ENCODE assay signal across 11 cellular contexts in the genomic region with DNA sequence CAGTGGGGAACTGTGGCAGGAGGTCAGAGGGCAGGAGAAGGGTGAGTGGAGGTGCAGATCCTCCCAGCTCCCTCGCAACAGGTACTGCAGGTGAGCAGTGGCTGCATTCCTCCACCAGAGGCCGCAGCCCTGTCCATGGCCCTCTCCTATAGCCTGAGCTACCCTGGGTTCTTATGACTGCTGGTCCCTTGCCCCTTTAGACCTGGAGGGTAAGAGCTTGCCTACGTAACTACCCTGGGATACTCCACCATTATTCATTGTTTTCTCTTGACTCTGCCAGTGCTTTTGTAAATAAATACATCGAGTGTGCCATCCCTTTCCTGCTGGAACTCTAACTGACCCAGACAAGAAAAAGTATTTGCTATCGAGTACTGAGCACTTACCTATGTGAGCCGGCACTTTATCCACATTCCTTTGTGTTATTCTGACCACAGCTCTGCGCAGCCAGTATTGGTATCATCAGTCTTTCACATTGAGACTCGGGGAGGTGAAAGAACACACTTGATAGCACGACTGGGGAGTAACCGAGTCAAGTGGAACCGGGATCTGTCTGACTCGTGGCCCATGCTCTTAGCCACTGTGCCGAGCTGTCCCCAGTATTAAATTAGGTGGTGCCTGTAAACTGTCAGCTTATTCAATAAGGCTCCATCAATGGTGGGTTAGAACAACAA. TPM values are rescaled to one million over a fixed set of nuclear protein-coding genes. Genes with fewer than 3 reads are reported as not detected.
DNase-seq lines count a peak whose midpoint lies in the region; ATAC-seq and TF ChIP-seq lines count a peak whose summit lies in the region.
"Had no signal": no experiment of that assay in that cellular context is flagged by ENCODE, and none has a peak within 500 bp of the region (broad histone marks: within the 10 kb centered on the region; RNA-seq: fewer than 3 reads in every experiment).

No MANE protein-coding gene starts in this region.

- H3K36me3 Mint-ChIP-seq in activated T-cell treated with anti-CD3 and anti-CD28 coated beads, Interleukin-2, amount 50 U/mL, for 72 hours (ENCODE audit: insufficient read depth in 2 of 2) = no peaks in the 10 kb centered on the region
- peaks cover 4% of the 10 kb centered on the region for H3K36me3 Mint-ChIP-seq in MCF 10A (ENCODE audit: insufficient read depth, unreplicated experiment)
- H3K36me3 Mint-ChIP-seq: activated naive CD8-positive, alpha-beta T cell had no signal

- no TSS peak for BruUV-seq in MCF 10A (replicated peaks; lab: Mats Ljungman, UMichigan)

- H3K9me3 Mint-ChIP-seq in activated T-cell treated with anti-CD3 and anti-CD28 coated beads, Interleukin-2, amount 50 U/mL, for 72 hours = no peaks in the 10 kb centered on the region
- no peaks in the 10 kb centered on the region for H3K9me3 Mint-ChIP-seq in MCF 10A (ENCODE audit: unreplicated experiment)
- H3K9me3 Mint-ChIP-seq: T-helper 2 cell treated with Interferon-gamma antibody and Interleukin-4, amounts not matched to agents 5 μg/mL and 100 μg/mL, for 36 hours had no signal

- no peaks in the 10 kb centered on the region for H3K27me3 ChIP-seq in lower lobe of right lung (ENCODE audit: low read depth)

- TF ChIP-seq CTCF in MCF 10A (IDR thresholded peaks at IDR 0.05; ENCODE audit: unreplicated experiment) = peak; percentile 53
- no peak for TF ChIP-seq CTCF in lower lobe of right lung (IDR thresholded peaks at IDR 0.05)
- no peak for TF ChIP-seq CTCF in GM10266 (IDR thresholded peaks at IDR 0.05; ENCODE audit: control insufficient read depth, insufficient read depth, low read depth, missing control alignments)

- POLR2A ChIA-PET in MCF 10A (lab: Yijun Ruan, JAX) = interaction anchor here (0.5 to 10.5 kb wide), 22 partner anchors 9 to 302 kb away, joined by 3 to 162 read pairs (median 6); partner anchors contain the start of genes AREL1, FCF1, ISCA2 and LTBP2

- H3K4me3 ChIP-seq in lower lobe of right lung = no peak overlapping the region
- no peak overlapping the region for H3K4me3 ChIP-seq in urinary bladder (ENCODE audit: low read depth, low read length)

- H3K36me3 ChIP-seq in lower lobe of right lung = no peaks in the 10 kb centered on the region
- no peaks in the 10 kb centered on the region for H3K36me3 ChIP-seq in urinary bladder (ENCODE audit: insufficient read depth)

- intact Hi-C loops in MCF 10A (cut with micrococcal nuclease) = loop anchor here (2.0 to 10.0 kb wide), 3 partner anchors 35 to 681 kb away; partner anchors contain the start of genes ISCA2 and NPC2
- intact Hi-C loops in lower lobe of right lung (cut with DNase I) = no loop called here

- ATAC-seq in activated T-cell treated with anti-CD3 and anti-CD28 coated beads, Interleukin-2, amount 50 U/mL, for 72 hours (replicated peaks in 1 of 2) = peak in 1 of 2 donors; percentile 30
- ATAC-seq in lower lobe of right lung = peak; percentile 7 to 64

- H3K4me1 Mint-ChIP-seq in activated T-cell treated with anti-CD3 and anti-CD28 coated beads, Interleukin-2, amount 50 U/mL, for 72 hours (ENCODE audit: low read depth) = peaks cover 45% of the 10 kb centered on the region
- peaks cover 60% of the 10 kb centered on the region for H3K4me1 Mint-ChIP-seq in MCF 10A (ENCODE audit: insufficient read depth, unreplicated experiment)

- H3K4me3 Mint-ChIP-seq in activated T-cell treated with anti-CD3 and anti-CD28 coated beads, Interleukin-2, amount 50 U/mL, for 72 hours = peak overlapping the region; percentile 11 to 13
- peak overlapping the region; percentile 67 for H3K4me3 Mint-ChIP-seq in MCF 10A (ENCODE audit: unreplicated experiment)
- H3K4me3 Mint-ChIP-seq: T-helper 2 cell treated with Interferon-gamma antibody and Interleukin-4, amounts not matched to agents 5 μg/mL and 100 μg/mL, for 36 hours had no signal

- H3K27ac ChIP-seq in lower lobe of right lung (no peak overlapping the region), urinary bladder (ENCODE audit: low read depth) (peak overlapping the region; percentile 54)

- H3K27ac Mint-ChIP-seq in activated T-cell treated with anti-CD3 and anti-CD28 coated beads, Interleukin-2, amount 50 U/mL, for 72 hours = no peak overlapping the region
- peak overlapping the region; percentile 92 for H3K27ac Mint-ChIP-seq in MCF 10A (ENCODE audit: low read depth, unreplicated experiment)
- H3K27ac Mint-ChIP-seq: T-helper 2 cell treated with Interferon-gamma antibody and Interleukin-4, amounts not matched to agents 5 μg/mL and 100 μg/mL, for 36 hours had no signal

- DNase-seq in activated T-cell treated with anti-CD3 and anti-CD28 coated beads, Interleukin-2, amount 50 U/mL, for 72 hours = no peak
- DNase-seq in activated T-cell treated with anti-CD3 and anti-CD28 coated beads, Interleukin-2, amount 50 U/mL, for 1 hour = no peak
- DNase-seq in MCF 10A (ENCODE audit: unreplicated experiment) (peak; percentile 67), lower lobe of right lung (peak; percentile 12), SHP77 treated with DMSO at 0.1 percent for 48 hours (lab: John Stamatoyannopoulos, UW) (no peak), GM10266 (ENCODE audit: extremely low spot score) (no peak), SKM-1 (lab: John Stamatoyannopoulos, UW; ENCODE audit: unreplicated experiment) (no peak)
- DNase-seq: stimulated activated CD4-positive, alpha-beta T cell treated with anti-CD3 and anti-CD28 coated beads, Interleukin-12 subunit alpha, Interleukin-12 subunit beta, amount 100 ng/mL, for 4 hours had no signal

- H3K9me3 ChIP-seq in lower lobe of right lung = no peaks in the 10 kb centered on the region

- peaks cover 62% of the 10 kb centered on the region for H3K4me1 ChIP-seq in lower lobe of right lung
- H3K4me1 ChIP-seq in urinary bladder (ENCODE audit: insufficient read depth) = no peaks in the 10 kb centered on the region

- CTCF ChIA-PET in MCF 10A (lab: Yijun Ruan, JAX) = interaction anchor here (0.5 to 3.8 kb wide), 23 partner anchors 8 to 515 kb away, joined by 3 to 23 read pairs (median 4); partner anchors contain the start of gene LTBP2

- WGBS in urinary bladder = 82% methylated on average over 13 of the region's 13 CpGs

- H3K27me3 Mint-ChIP-seq in activated T-cell treated with anti-CD3 and anti-CD28 coated beads, Interleukin-2, amount 50 U/mL, for 72 hours (ENCODE audit: low read depth) = peaks cover 11% of the 10 kb centered on the region
- no peaks in the 10 kb centered on the region for H3K27me3 Mint-ChIP-seq in MCF 10A (ENCODE audit: insufficient read depth, unreplicated experiment)

RNA-seq across cellular contexts. Expression of gene LTBP2, which starts 38.5 kb away (rescaled TPM):
- total RNA-seq in activated T-cell treated with anti-CD3 and anti-CD28 coated beads, Interleukin-2, amount 50 U/mL, for 72 hours = under 1 TPM; 0.25 to 0.84 TPM
- total RNA-seq in MCF 10A (2022) (9.1 and 16.8 TPM in 2 replicates), lower lobe of right lung (39.5 TPM), urinary bladder (26.7 TPM)
- polyA plus RNA-seq in urinary bladder = 6.8 TPM

Comparison
In these comparisons a context has a peak if more than half of its experiments do, and no peak if none do; other contexts are left out.
1. DNase-seq: peak in MCF 10A (single experiment) and lower lobe of right lung (single experiment); none in activated T-cell treated with anti-CD3 and anti-CD28 coated beads, Interleukin-2, amount 50 U/mL, for 72 hours (0 of 2), activated T-cell treated with anti-CD3 and anti-CD28 coated beads, Interleukin-2, amount 50 U/mL, for 1 hour (single experiment), SHP77 treated with DMSO at 0.1 percent for 48 hours (single experiment), GM10266 (single experiment) and SKM-1 (single experiment).